25 cellular contexts compared by ENCODE assay signal in genomic region chr12:16482726-16483125, GRCh38.
"Had no signal": no experiment of that assay in that cellular context is flagged by ENCODE, and none has a peak within 500 bp of the region (broad histone marks: within the 10 kb centered on the region; RNA-seq: fewer than 3 reads in every experiment).

No MANE protein-coding gene starts in this region.

- H3K4me3 Mint-ChIP-seq: activated T-cell treated with anti-CD3 and anti-CD28 coated beads, Interleukin-2, amount 50 U/mL, for 72 hours; brain; effector memory CD8-positive, alpha-beta T cell; naive thymus-derived CD8-positive, alpha-beta T cell; neural crest cell had no signal

- DNase-seq: activated CD4-positive, alpha-beta T cell treated with anti-CD3 and anti-CD28 coated beads for 4 hours; activated CD4-positive, alpha-beta T cell treated with anti-CD3 and anti-CD28 coated beads, Interleukin-2, amount 50 U/mL, for 4 hours; activated naive CD4-positive, alpha-beta T cell; activated T-cell treated with anti-CD3 and anti-CD28 coated beads for 4 hours; activated T-cell treated with anti-CD3 and anti-CD28 coated beads, Interleukin-2, amount 50 U/mL, for 72 hours; effector memory CD8-positive, alpha-beta T cell; erythroblast; gastrocnemius medialis; hippocampal formation; lower lobe of right lung; mesenchymal stem cell; naive thymus-derived CD8-positive, alpha-beta T cell; nucleus accumbens; right cardiac atrium; stimulated activated CD4-positive, alpha-beta T cell treated with anti-CD3 and anti-CD28 coated beads, Interleukin-2, amount 100 ng/mL, for 48 hours; stimulated activated naive CD4-positive, alpha-beta T cell treated with Interleukin-2 at 50 U/mL for 16 hours; testis; transverse colon had no signal

- H3K4me1 Mint-ChIP-seq: brain; naive thymus-derived CD8-positive, alpha-beta T cell; neural crest cell had no signal

- H3K27ac ChIP-seq: coronary artery, gastrocnemius medialis, lower lobe of right lung, testis, transverse colon, VCaP had no signal

- H3K27me3 ChIP-seq: gastrocnemius medialis, testis, transverse colon had no signal

- ATAC-seq: activated naive CD4-positive, alpha-beta T cell treated with anti-CD3 and anti-CD28 coated beads, Interleukin-2, amount 50 U/mL, for 72 hours; activated T-cell treated with anti-CD3 and anti-CD28 coated beads, Interleukin-2, amount 50 U/mL, for 72 hours; effector memory CD8-positive, alpha-beta T cell; gastrocnemius medialis; left lobe of liver; lower lobe of right lung; naive thymus-derived CD8-positive, alpha-beta T cell; right cardiac atrium had no signal

- FAIRE-seq: TTC549 had no signal

- H3K9me3 ChIP-seq: gastrocnemius medialis, testis had no signal

- H3K4me1 ChIP-seq: gastrocnemius medialis, lower lobe of right lung, testis, transverse colon had no signal

- H3K27me3 Mint-ChIP-seq: brain; effector memory CD8-positive, alpha-beta T cell; naive thymus-derived CD8-positive, alpha-beta T cell had no signal

- H3K4me3 ChIP-seq: coronary artery, gastrocnemius medialis, lower lobe of right lung, testis, transverse colon had no signal

- H3K36me3 Mint-ChIP-seq: activated naive CD4-positive, alpha-beta T cell treated with anti-CD3 and anti-CD28 coated beads, Interleukin-2, amount 50 U/mL, for 72 hours; brain had no signal

- H3K36me3 ChIP-seq: gastrocnemius medialis, lower lobe of right lung, transverse colon had no signal

- H3K27ac Mint-ChIP-seq: activated naive CD4-positive, alpha-beta T cell treated with anti-CD3 and anti-CD28 coated beads, Interleukin-2, amount 50 U/mL, for 72 hours; activated T-cell treated with anti-CD3 and anti-CD28 coated beads, Interleukin-2, amount 50 U/mL, for 72 hours; brain; effector memory CD8-positive, alpha-beta T cell; naive thymus-derived CD8-positive, alpha-beta T cell had no signal
